ENCODE assay signal across 17 cellular contexts in genomic region chr5:55932700-55933099, GRCh38.
A peak's percentile ranks its signal among the peaks of the same experiment; 100 is the strongest.
DNase-seq lines count a peak whose midpoint lies in the region; TF ChIP-seq lines count a peak whose summit lies in the region.
"Had no signal": no experiment of that assay in that cellular context is flagged by ENCODE, and none has a peak within 500 bp of the region (broad histone marks: within the 10 kb centered on the region; RNA-seq: fewer than 3 reads in every experiment).

No MANE protein-coding gene starts in this region.

- no TSS peak for BruUV-seq in Caco-2 (replicated peaks; lab: Mats Ljungman, UMichigan)

- H3K27me3 Mint-ChIP-seq in Caco-2 (ENCODE audit: insufficient read depth, unreplicated experiment) (no peaks in the 10 kb centered on the region), nephron progenitor cell (ENCODE audit: low read depth, poor library complexity) (no peaks in the 10 kb centered on the region)

- H3K9me3 ChIP-seq in Caco-2 (no peaks in the 10 kb centered on the region), liver (ENCODE audit: control insufficient read depth in 4 of 4, low read length in 3 of 4) (no peaks in the 10 kb centered on the region)
- H3K9me3 ChIP-seq: BE2C had no signal

- no peak overlapping the region for H3K9ac ChIP-seq in liver (ENCODE audit: low read depth in 1 of 2, low read length in 2 of 2)

- H3K4me1 ChIP-seq in Caco-2: peaks cover 70% of the 10 kb centered on the region
- peaks cover 6 to 47% (median 26%) of the 10 kb centered on the region in 4 donors for H3K4me1 ChIP-seq in liver (ENCODE audit: control insufficient read depth in 4 of 4, insufficient read depth in 4 of 4, low read length in 3 of 4)
- H3K4me1 ChIP-seq: BE2C had no signal

- intact Hi-C loops in Caco-2 (cut with micrococcal nuclease; ENCODE audit: unreplicated experiment): loop anchor here (10.0 kb wide), 2 partner anchors 608 to 912 kb away; no protein-coding TSS in a partner anchor

- H3K27me3 ChIP-seq in Caco-2 (replicated peaks; ENCODE audit: control insufficient read depth, insufficient read depth, low read length) (no peaks in the 10 kb centered on the region), liver (ENCODE audit: control insufficient read depth in 4 of 4, insufficient read depth in 4 of 4, low read length in 3 of 4) (no peaks in the 10 kb centered on the region)
- H3K27me3 ChIP-seq: BE2C had no signal

- H3K9me3 Mint-ChIP-seq in Caco-2 (ENCODE audit: unreplicated experiment) (no peaks in the 10 kb centered on the region), nephron progenitor cell (no peaks in the 10 kb centered on the region)
- H3K9me3 Mint-ChIP-seq: CD8-positive, alpha-beta T cell; HFFc6; IgD-negative memory B cell had no signal

- no peak for TF ChIP-seq RAD21 in liver (IDR thresholded peaks at IDR 0.05)

- WGBS in liver: 90% methylated on average over 4 of the region's 4 CpGs

- TF ChIP-seq CTCF in Caco-2 (IDR thresholded peaks at IDR 0.05; ENCODE audit: insufficient read depth in 1 of 2, low read depth in 1 of 2, low read length in 1 of 2, severe bottlenecking in 1 of 2, unreplicated experiment in 1 of 2) (no peak), coronary artery (IDR thresholded peaks at IDR 0.05) (no peak), liver (IDR thresholded peaks at IDR 0.05; ENCODE audit: low read depth, low read length, missing input control) (no peak), nephron progenitor cell (IDR thresholded peaks at IDR 0.05) (no peak)

- POLR2A ChIA-PET in Caco-2 (lab: Charles Lee): no interaction called here

- H3K4me1 Mint-ChIP-seq in Caco-2 (ENCODE audit: low read depth, unreplicated experiment) (peaks cover 75% of the 10 kb centered on the region), nephron progenitor cell (no peaks in the 10 kb centered on the region)
- H3K4me1 Mint-ChIP-seq: IgD-negative memory B cell had no signal

- H3K36me3 Mint-ChIP-seq in Caco-2 (ENCODE audit: insufficient read depth, unreplicated experiment) (peaks cover 93% of the 10 kb centered on the region), nephron progenitor cell (ENCODE audit: low read depth) (no peaks in the 10 kb centered on the region)
- H3K36me3 Mint-ChIP-seq: IgD-negative memory B cell had no signal

- H3K4me3 Mint-ChIP-seq in Caco-2 (ENCODE audit: unreplicated experiment) (peak overlapping the region; percentile 67), nephron progenitor cell (no peak overlapping the region)
- H3K4me3 Mint-ChIP-seq: CD8-positive, alpha-beta T cell; HFFc6; IgD-negative memory B cell had no signal

- in situ Hi-C loops in KBM-7 (cut with MboI; ENCODE audit: low pct_unique_long_range_greater_than_20kb, low sequenced_read_pairs): no loop called here

- DNase-seq in Caco-2 (no peak), coronary artery (ENCODE audit: low spot score) (peak; percentile 55), nephron progenitor cell (no peak), KBM-7 (no peak), pons (ENCODE audit: low spot score) (no peak), SHP77 treated with DMSO at 0.1 percent for 48 hours (lab: John Stamatoyannopoulos, UW) (no peak), HuH-7.5 (ENCODE audit: low spot score) (no peak)
- DNase-seq: BE2C; CD8-positive, alpha-beta T cell; COR-L47; DND-41; GDM1; HCEC 1CT; HFFc6 had no signal

- peak overlapping the region; percentile 100 for H3K27ac Mint-ChIP-seq in Caco-2 (ENCODE audit: unreplicated experiment)
- peak overlapping the region; percentile 39 for H3K27ac Mint-ChIP-seq in nephron progenitor cell
- H3K27ac Mint-ChIP-seq: HFFc6 had no signal

- CTCF ChIA-PET in Caco-2 (lab: Charles Lee): no interaction called here

- H3K36me3 ChIP-seq in Caco-2 (ENCODE audit: control insufficient read depth, insufficient read depth, low read length) (peaks cover 2% of the 10 kb centered on the region; the same call in 1 of the 2 replicates), liver (ENCODE audit: control insufficient read depth in 4 of 4, insufficient read depth in 3 of 4, low read depth in 1 of 4, low read length in 3 of 4) (no peaks in the 10 kb centered on the region)
- H3K36me3 ChIP-seq: BE2C had no signal

- H3K27ac ChIP-seq in coronary artery: no peak overlapping the region
- H3K27ac ChIP-seq in liver (ENCODE audit: low read depth in 1 of 2, low read length in 2 of 2): peak overlapping the region; percentile 32 to 75
- H3K27ac ChIP-seq: C4-2B had no signal

- no peak overlapping the region for H3K4me3 ChIP-seq in Caco-2 (ENCODE audit: low read depth, low read length)
- H3K4me3 ChIP-seq in coronary artery: no peak overlapping the region
- H3K4me3 ChIP-seq in liver (ENCODE audit: low read depth in 1 of 3, low read length in 3 of 3): no peak overlapping the region

TF ChIP-seq in liver, 16 proteins besides CTCF, POLR2A, EP300 and RAD21:
- TF ChIP-seq EGR1 (IDR thresholded peaks at IDR 0.05; ENCODE audit: low read depth in 2 of 2): no peak
- no peak for TF ChIP-seq ATF3 (IDR thresholded peaks at IDR 0.05)
- no peak for TF ChIP-seq MAX (IDR thresholded peaks at IDR 0.05)
- TF ChIP-seq ZBTB33 (IDR thresholded peaks at IDR 0.05): no peak
- no peak for TF ChIP-seq HNF4A (conservative IDR thresholded peaks at IDR 0.05)
- no peak for TF ChIP-seq REST (IDR thresholded peaks at IDR 0.05)
- no peak for TF ChIP-seq FOXA2 (IDR thresholded peaks at IDR 0.05)
- no peak for TF ChIP-seq TAF1 (conservative IDR thresholded peaks at IDR 0.05)
- TF ChIP-seq JUND (IDR thresholded peaks at IDR 0.05): no peak
- TF ChIP-seq FOXA1 (IDR thresholded peaks at IDR 0.05): no peak
- TF ChIP-seq HNF4G (IDR thresholded peaks at IDR 0.05): no peak
- no peak for TF ChIP-seq RXRA (IDR thresholded peaks at IDR 0.05)
- TF ChIP-seq YY1 (IDR thresholded peaks at IDR 0.05): no peak
- TF ChIP-seq NR2F2 (IDR thresholded peaks at IDR 0.05): no peak
- TF ChIP-seq SP1 (IDR thresholded peaks at IDR 0.05): no peak
- TF ChIP-seq GABPA (IDR thresholded peaks at IDR 0.05 in 1 of 2, conservative IDR thresholded peaks at IDR 0.05 in 1 of 2): no peak
TF ChIP-seq in liver: peak in this region for 0.

Comparison
In these comparisons a context has a peak if more than half of its experiments do, and no peak if none do; other contexts are left out.
1. H3K27ac ChIP-seq: peak in liver (2 of 2); none in coronary artery (0 of 2).